ENCODE assay signal across 1 cellular context in genomic region chr12:15152864-15153263, GRCh38.
TF ChIP-seq lines count a peak whose summit lies in the region.

No MANE protein-coding gene starts in this region.

TF ChIP-seq in GM23338, 12 proteins besides CTCF, POLR2A, EP300 and RAD21 (continued from another document):
- TF ChIP-seq ZNF462 (CRISPR knock-in tag; IDR thresholded peaks at IDR 0.05), result no peak
TF ChIP-seq in GM23338: peak in this region for 0.
